Comparison of ENCODE assay signal across 21 cellular contexts in the genomic region with DNA sequence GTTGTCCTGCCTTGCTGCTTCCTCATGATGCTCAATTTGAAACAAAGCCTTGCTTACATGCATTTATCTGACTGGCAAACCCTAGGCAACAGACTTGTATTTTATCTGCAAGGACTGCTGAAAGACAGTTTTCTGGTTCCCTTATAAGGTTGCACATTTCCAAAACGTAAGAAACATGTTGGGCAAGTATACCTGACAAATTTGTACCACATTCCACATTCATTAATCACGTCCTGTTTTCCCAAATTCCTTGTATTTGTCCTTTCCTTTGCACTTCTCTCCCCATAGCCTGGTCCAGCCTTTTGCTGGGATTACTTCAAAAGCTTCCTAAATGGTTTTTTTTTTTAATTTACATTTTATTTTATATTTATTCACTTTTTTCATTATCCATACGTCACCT.
DNase-seq lines count a peak whose midpoint lies in the region; ATAC-seq and TF ChIP-seq lines count a peak whose summit lies in the region.
"Had no signal": no experiment of that assay in that cellular context is flagged by ENCODE, and none has a peak within 500 bp of the region (broad histone marks: within the 10 kb centered on the region; RNA-seq: fewer than 3 reads in every experiment).

No MANE protein-coding gene starts in this region.

- DNase-seq in EL (peak; percentile 15), RWPE1 (ENCODE audit: low spot score) (peak; percentile 40), endothelial cell (ENCODE audit: low spot score) (no peak), NCI-H226 (no peak), left lobe of liver (ENCODE audit: low spot score) (no peak), NCI-H146 treated with DMSO at 0.1 percent for 48 hours (lab: John Stamatoyannopoulos, UW; ENCODE audit: unreplicated experiment) (no peak)
- DNase-seq in natural killer cell treated with Interleukin-12 subunit alpha and Interleukin-12 subunit beta and Interleukin-15 and Interleukin-18, amount 100 ng/mL, for 72 hours (ENCODE audit: low spot score) = no peak
- DNase-seq: endodermal cell, hippocampal formation, mesenchymal stem cell, naive B cell, NCI-H187 treated with DMSO at 0.1 percent for 48 hours, NCI-H345, NCI-H82, ovary, PC-3 had no signal

- H3K27ac ChIP-seq in RWPE1 = peak overlapping the region; percentile 63; the same call in 1 of the 2 replicates
- H3K27ac ChIP-seq: ovary had no signal

- TF ChIP-seq CTCF in RWPE1 (conservative IDR thresholded peaks at IDR 0.05; ENCODE audit: low read depth) (no peak), endothelial cell (IDR thresholded peaks at IDR 0.05; ENCODE audit: unreplicated experiment) (no peak)

- ATAC-seq in natural killer cell treated with Interleukin-12 subunit alpha and Interleukin-12 subunit beta and Interleukin-15 and Interleukin-18, amount 100 ng/mL, for 72 hours = no peak
- ATAC-seq in HG03565 (IDR thresholded peaks at IDR 0.05; ENCODE audit: unreplicated experiment) (no peak), left lobe of liver (no peak)
- ATAC-seq: K562, PC-3, sciatic nerve had no signal

- CTCF ChIA-PET in RWPE1 (lab: Yijun Ruan, JAX) = interaction anchor here (0.6 kb wide), 2 partner anchors 9 to 12 kb away, joined by 3 to 6 read pairs; no protein-coding TSS in a partner anchor

- H3K36me3 Mint-ChIP-seq in endothelial cell (ENCODE audit: low read depth, unreplicated experiment) = peaks cover 14% of the 10 kb centered on the region
- H3K36me3 Mint-ChIP-seq in natural killer cell treated with Interleukin-12 subunit alpha and Interleukin-12 subunit beta and Interleukin-15 and Interleukin-18, amount 100 ng/mL, for 72 hours = peaks cover 9% of the 10 kb centered on the region

- POLR2A ChIA-PET in RWPE1 (lab: Yijun Ruan, JAX; ENCODE audit: low non-redundant PET) = no interaction called here

- H3K27me3 Mint-ChIP-seq in endothelial cell (ENCODE audit: unreplicated experiment) = peaks cover 13% of the 10 kb centered on the region
- no peaks in the 10 kb centered on the region for H3K27me3 Mint-ChIP-seq in natural killer cell treated with Interleukin-12 subunit alpha and Interleukin-12 subunit beta and Interleukin-15 and Interleukin-18, amount 100 ng/mL, for 72 hours
- H3K27me3 Mint-ChIP-seq: activated CD4-positive, alpha-beta T cell treated with anti-CD3 and anti-CD28 coated beads, Interleukin-2, amount 10 ng/mL, durations not matched to agents 7 days and 5 days; CD4-positive, CD25-positive, alpha-beta regulatory T cell; naive B cell had no signal

- H3K4me1 Mint-ChIP-seq in endothelial cell (ENCODE audit: unreplicated experiment) = peaks cover 31% of the 10 kb centered on the region
- peaks cover 34 to 44% of the 10 kb centered on the region in 2 donors for H3K4me1 Mint-ChIP-seq in natural killer cell treated with Interleukin-12 subunit alpha and Interleukin-12 subunit beta and Interleukin-15 and Interleukin-18, amount 100 ng/mL, for 72 hours (ENCODE audit: low read depth in 2 of 2)

- no peak overlapping the region for H3K4me3 Mint-ChIP-seq in endothelial cell (ENCODE audit: unreplicated experiment)
- H3K4me3 Mint-ChIP-seq in natural killer cell treated with Interleukin-12 subunit alpha and Interleukin-12 subunit beta and Interleukin-15 and Interleukin-18, amount 100 ng/mL, for 72 hours = peak overlapping the region; percentile 74
- H3K4me3 Mint-ChIP-seq: activated CD4-positive, alpha-beta T cell treated with anti-CD3 and anti-CD28 coated beads, Interleukin-2, amount 10 ng/mL, durations not matched to agents 7 days and 5 days; endodermal cell; naive B cell had no signal

- no peaks in the 10 kb centered on the region for H3K9me3 Mint-ChIP-seq in endothelial cell (ENCODE audit: unreplicated experiment)
- H3K9me3 Mint-ChIP-seq in natural killer cell treated with Interleukin-12 subunit alpha and Interleukin-12 subunit beta and Interleukin-15 and Interleukin-18, amount 100 ng/mL, for 72 hours = no peaks in the 10 kb centered on the region
- H3K9me3 Mint-ChIP-seq: activated CD4-positive, alpha-beta T cell treated with anti-CD3 and anti-CD28 coated beads, Interleukin-2, amount 10 ng/mL, durations not matched to agents 7 days and 5 days; CD4-positive, CD25-positive, alpha-beta regulatory T cell; naive B cell had no signal

- H3K27ac Mint-ChIP-seq in endothelial cell (ENCODE audit: unreplicated experiment) = peak overlapping the region; percentile 83
- peak overlapping the region; percentile 80 to 90 for H3K27ac Mint-ChIP-seq in natural killer cell treated with Interleukin-12 subunit alpha and Interleukin-12 subunit beta and Interleukin-15 and Interleukin-18, amount 100 ng/mL, for 72 hours

Comparison
In these comparisons a context has a peak if more than half of its experiments do, and no peak if none do; other contexts are left out.
1. DNase-seq: peak in EL (single experiment) and RWPE1 (single experiment); none in endothelial cell (single experiment), natural killer cell treated with Interleukin-12 subunit alpha and Interleukin-12 subunit beta and Interleukin-15 and Interleukin-18, amount 100 ng/mL, for 72 hours (single experiment), NCI-H226 (single experiment), left lobe of liver (single experiment) and NCI-H146 treated with DMSO at 0.1 percent for 48 hours (single experiment).